ENCODE assay signal across 13 cellular contexts in the genomic region with DNA sequence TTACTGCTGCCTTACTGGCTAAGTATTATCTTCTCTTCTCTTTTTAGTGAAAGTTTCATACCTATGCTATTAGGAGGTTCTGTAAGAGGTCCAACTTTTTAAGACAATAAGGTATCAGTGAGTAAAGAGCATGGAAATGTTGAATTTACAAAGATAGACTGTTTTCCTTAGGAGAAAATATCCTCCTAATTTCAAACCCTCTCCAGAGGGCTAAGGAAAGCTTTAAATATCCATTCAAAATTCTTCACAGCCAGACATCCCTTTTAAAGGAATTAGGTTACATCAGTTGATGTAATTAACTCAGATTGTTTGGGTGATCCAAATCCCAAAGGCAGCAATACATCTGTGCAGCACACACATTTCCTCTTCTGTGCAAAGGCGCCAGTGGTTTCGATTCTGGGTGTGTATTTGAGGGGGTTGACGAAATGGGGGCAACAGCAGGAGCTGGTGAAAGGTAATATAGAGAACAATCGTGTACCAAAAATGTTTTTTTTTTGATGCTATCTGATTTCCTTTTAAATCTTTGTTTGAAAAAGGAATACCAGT.
"Had no signal": no experiment of that assay in that cellular context is flagged by ENCODE, and none has a peak within 500 bp of the region (broad histone marks: within the 10 kb centered on the region; RNA-seq: fewer than 3 reads in every experiment).

No MANE protein-coding gene starts in this region.

- H3K4me1 ChIP-seq: colonic mucosa, gastrocnemius medialis had no signal

- H3K4me3 ChIP-seq: colonic mucosa, gastrocnemius medialis, tibial nerve had no signal

- H3K9me3 ChIP-seq: colonic mucosa, gastrocnemius medialis, tibial nerve had no signal

- DNase-seq: activated CD4-positive, alpha-beta T cell treated with anti-CD3 and anti-CD28 coated beads for 4 hours; activated CD8-positive, alpha-beta memory T cell treated with anti-CD3 and anti-CD28 coated beads, Interleukin-2, amount 50 U/mL, for 4 hours; activated CD8-positive, alpha-beta T cell treated with anti-CD3 and anti-CD28 coated beads for 36 hours; activated naive CD4-positive, alpha-beta T cell; activated naive CD8-positive, alpha-beta T cell treated with anti-CD3 and anti-CD28 coated beads, Interleukin-2, amount 50 U/mL, for 24 hours; colonic mucosa; effector CD4-positive, alpha-beta T cell; gastrocnemius medialis; kidney; retina had no signal

- H3K27ac Mint-ChIP-seq: activated CD8-positive, alpha-beta T cell treated with anti-CD3 and anti-CD28 coated beads for 36 hours; activated naive CD8-positive, alpha-beta T cell treated with anti-CD3 and anti-CD28 coated beads, Interleukin-2, amount 50 U/mL, for 24 hours; activated T-helper 1 cell treated with anti-CD3 and anti-CD28 coated beads, Interleukin-12 subunit alpha, Interleukin-12 subunit beta, Interleukin-2, Interleukin-4 antibody, amounts not matched to agents 30 ng/mL and 10 ng/mL and 1 ng/mL, durations not matched to agents 14 hours and 24 hours and 36 hours had no signal

- H3K27ac ChIP-seq: colonic mucosa, gastrocnemius medialis, tibial nerve, VCaP had no signal

- H3K27me3 ChIP-seq: colonic mucosa, gastrocnemius medialis, tibial nerve had no signal

- H3K4me3 Mint-ChIP-seq: activated CD8-positive, alpha-beta T cell treated with anti-CD3 and anti-CD28 coated beads for 36 hours; activated naive CD8-positive, alpha-beta T cell treated with anti-CD3 and anti-CD28 coated beads, Interleukin-2, amount 50 U/mL, for 24 hours; activated T-helper 1 cell treated with anti-CD3 and anti-CD28 coated beads, Interleukin-12 subunit alpha, Interleukin-12 subunit beta, Interleukin-2, Interleukin-4 antibody, amounts not matched to agents 30 ng/mL and 10 ng/mL and 1 ng/mL, durations not matched to agents 14 hours and 24 hours and 36 hours had no signal

- H3K9me3 Mint-ChIP-seq: activated CD8-positive, alpha-beta T cell treated with anti-CD3 and anti-CD28 coated beads for 36 hours; activated naive CD8-positive, alpha-beta T cell treated with anti-CD3 and anti-CD28 coated beads, Interleukin-2, amount 50 U/mL, for 24 hours; activated T-helper 1 cell treated with anti-CD3 and anti-CD28 coated beads, Interleukin-12 subunit alpha, Interleukin-12 subunit beta, Interleukin-2, Interleukin-4 antibody, amounts not matched to agents 30 ng/mL and 10 ng/mL and 1 ng/mL, durations not matched to agents 14 hours and 24 hours and 36 hours had no signal

- ATAC-seq: activated CD8-positive, alpha-beta T cell treated with anti-CD3 and anti-CD28 coated beads for 36 hours; activated naive CD8-positive, alpha-beta T cell treated with anti-CD3 and anti-CD28 coated beads, Interleukin-2, amount 50 U/mL, for 24 hours; gastrocnemius medialis had no signal

- H3K27me3 Mint-ChIP-seq: activated CD8-positive, alpha-beta T cell treated with anti-CD3 and anti-CD28 coated beads for 36 hours; activated naive CD8-positive, alpha-beta T cell treated with anti-CD3 and anti-CD28 coated beads, Interleukin-2, amount 50 U/mL, for 24 hours had no signal

- H3K36me3 ChIP-seq: colonic mucosa, gastrocnemius medialis, tibial nerve had no signal

- H3K4me1 Mint-ChIP-seq: activated naive CD8-positive, alpha-beta T cell treated with anti-CD3 and anti-CD28 coated beads, Interleukin-2, amount 50 U/mL, for 24 hours had no signal
